ENCODE assay signal across 8 cellular contexts in the genomic region with DNA sequence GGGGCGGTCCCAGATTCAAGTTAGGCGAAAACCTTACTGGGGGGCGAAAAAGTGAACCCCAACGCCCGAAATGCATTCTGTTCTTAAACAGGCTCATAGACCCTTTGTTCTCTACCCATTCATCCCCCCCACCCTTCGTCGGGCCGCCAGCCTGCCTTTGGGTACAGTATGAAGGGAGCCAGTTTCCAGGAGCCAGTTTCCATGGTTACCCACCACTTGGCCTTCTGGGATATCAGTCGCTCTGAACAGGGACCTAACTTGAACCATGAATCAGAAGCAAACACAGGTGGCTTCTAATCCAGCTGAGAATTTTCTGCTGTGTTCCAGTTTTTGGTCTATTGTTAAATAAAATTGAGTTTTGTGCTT. TPM values are rescaled to one million over a fixed set of nuclear protein-coding genes. Genes with fewer than 3 reads are reported as not detected.
DNase-seq lines count a peak whose midpoint lies in the region; ATAC-seq lines count a peak whose summit lies in the region.

No MANE protein-coding gene starts in this region.

- POLR2A ChIA-PET in CD4-positive, alpha-beta memory T cell (lab: Charles Lee; ENCODE audit: partially characterized antibody) = interaction anchor here (0.9 to 3.5 kb wide), 2 partner anchors 53 to 142 kb away, joined by 3 to 62 read pairs; partner anchors contain the start of genes CLTC, PTRH2 and VMP1

- peaks cover 4 to 12% of the 10 kb centered on the region in 2 donors for H3K36me3 Mint-ChIP-seq in CD4-positive, alpha-beta memory T cell
- peaks cover 1% of the 10 kb centered on the region for H3K36me3 Mint-ChIP-seq in activated naive CD4-positive, alpha-beta T cell treated with anti-CD3 and anti-CD28 coated beads, Interleukin-2, amount 50 U/mL, for 24 hours

- H3K27ac ChIP-seq in CD4-positive, alpha-beta memory T cell (ENCODE audit: low read depth, low read length) = peak overlapping the region; percentile 93
- H3K27ac ChIP-seq in thymus (ENCODE audit: low read depth) = peak overlapping the region; percentile 91

- peak overlapping the region; percentile 79 to 93 for H3K4me3 ChIP-seq in CD4-positive, alpha-beta memory T cell (ENCODE audit: low read length in 2 of 2)
- peak overlapping the region; percentile 88 for H3K4me3 ChIP-seq in thymus (ENCODE audit: low read length)

- ATAC-seq in GM21515 (IDR thresholded peaks at IDR 0.05; ENCODE audit: unreplicated experiment) = peak; percentile 44

- H3K4me1 Mint-ChIP-seq in CD4-positive, alpha-beta memory T cell = peaks cover 15 to 25% (median 21%) of the 10 kb centered on the region in 4 donors
- peaks cover 25% of the 10 kb centered on the region for H3K4me1 Mint-ChIP-seq in activated naive CD4-positive, alpha-beta T cell treated with anti-CD3 and anti-CD28 coated beads, Interleukin-2, amount 50 U/mL, for 24 hours

- no peaks in the 10 kb centered on the region for H3K27me3 ChIP-seq in CD4-positive, alpha-beta memory T cell (ENCODE audit: insufficient read depth, low read length)
- no peaks in the 10 kb centered on the region for H3K27me3 ChIP-seq in thymus (ENCODE audit: control insufficient read depth, insufficient read depth)

- H3K27ac Mint-ChIP-seq in CD4-positive, alpha-beta memory T cell = peak overlapping the region; percentile 93 to 100 (median 100)
- peak overlapping the region; percentile 99 for H3K27ac Mint-ChIP-seq in activated naive CD4-positive, alpha-beta T cell treated with anti-CD3 and anti-CD28 coated beads, Interleukin-2, amount 50 U/mL, for 24 hours

- CTCF ChIA-PET in CD4-positive, alpha-beta memory T cell (lab: Charles Lee; ENCODE audit: partially characterized antibody) = interaction anchor here (0.9 to 1.6 kb wide), 2 partner anchors 43 to 349 kb away, joined by 3 to 5 read pairs; no protein-coding TSS in a partner anchor

- no peaks in the 10 kb centered on the region for H3K36me3 ChIP-seq in CD4-positive, alpha-beta memory T cell (ENCODE audit: insufficient read depth, low read length)
- H3K36me3 ChIP-seq in thymus (ENCODE audit: control insufficient read depth, insufficient read depth) = peaks cover 4% of the 10 kb centered on the region

- no peaks in the 10 kb centered on the region for H3K27me3 Mint-ChIP-seq in CD4-positive, alpha-beta memory T cell
- no peaks in the 10 kb centered on the region for H3K27me3 Mint-ChIP-seq in activated naive CD4-positive, alpha-beta T cell treated with anti-CD3 and anti-CD28 coated beads, Interleukin-2, amount 50 U/mL, for 24 hours

- H3K4me1 ChIP-seq in CD4-positive, alpha-beta memory T cell (ENCODE audit: insufficient read depth, low read length) = peaks cover 18% of the 10 kb centered on the region
- peaks cover 3% of the 10 kb centered on the region for H3K4me1 ChIP-seq in thymus (ENCODE audit: control insufficient read depth, insufficient read depth, low read length)

- H3K9me3 ChIP-seq in CD4-positive, alpha-beta memory T cell (ENCODE audit: control insufficient read depth in 1 of 2, low read length in 2 of 2) = no peaks in the 10 kb centered on the region
- H3K9me3 ChIP-seq in thymus (ENCODE audit: control insufficient read depth) = no peaks in the 10 kb centered on the region

- WGBS in thymus = 0% methylated on average over 9 of the region's 9 CpGs

- H3K4me3 Mint-ChIP-seq in CD4-positive, alpha-beta memory T cell = peak overlapping the region; percentile 97 to 100 (median 100)
- peak overlapping the region; percentile 100 for H3K4me3 Mint-ChIP-seq in activated naive CD4-positive, alpha-beta T cell treated with anti-CD3 and anti-CD28 coated beads, Interleukin-2, amount 50 U/mL, for 24 hours

- intact Hi-C loops in CD4-positive, alpha-beta memory T cell (cut with micrococcal nuclease) = loop anchor here (1.0 to 10.0 kb wide), 2 partner anchors 53 to 1109 kb away; partner anchors contain the start of genes BCAS3 and CLTC

- peak; percentile 56 to 86 (median 69) for DNase-seq in CD4-positive, alpha-beta memory T cell
- DNase-seq in LHCN-M2 (ENCODE audit: low read depth) (peak; percentile 86), SK-N-DZ (ENCODE audit: low spot score) (peak; percentile 84), globus pallidus (ENCODE audit: low spot score) (peak; percentile 65), nucleus accumbens (lab: John Stamatoyannopoulos, UW) (peak in 51 of 56 donors; percentile 8 to 83 (median 49))

- H3K9me3 Mint-ChIP-seq in CD4-positive, alpha-beta memory T cell = no peaks in the 10 kb centered on the region
- no peaks in the 10 kb centered on the region for H3K9me3 Mint-ChIP-seq in activated naive CD4-positive, alpha-beta T cell treated with anti-CD3 and anti-CD28 coated beads, Interleukin-2, amount 50 U/mL, for 24 hours

RNA-seq across cellular contexts. Expression of gene DHX40, which starts 0.5 kb away (rescaled TPM):
- 10 to 100 TPM; 25.4 to 29.9 TPM for total RNA-seq in CD4-positive, alpha-beta memory T cell
- polyA plus RNA-seq in CD4-positive, alpha-beta memory T cell = 10 to 100 TPM; 19.9 to 27.1 TPM
- 39.2 and 39.7 TPM in 2 replicates for total RNA-seq in LHCN-M2 (2014; rRNA removed)
- polyA plus RNA-seq in LHCN-M2 (2012) = 11.9 TPM
- polyA plus RNA-seq in SK-N-DZ (2014; cell fraction: cytosol; rRNA removed) = 117 and 131 TPM in 2 replicates
- 62.9 and 76.6 TPM in 2 replicates for polyA plus RNA-seq in SK-N-DZ (2014; cell fraction: nucleus; rRNA removed)
- polyA plus RNA-seq in thymus = 21.7 TPM

RNA-seq across cellular contexts. Expression of gene CLTC, which starts 53.8 kb away (rescaled TPM):
- total RNA-seq in CD4-positive, alpha-beta memory T cell = 100 to 1,000 TPM; 115 to 118 TPM
- polyA plus RNA-seq in CD4-positive, alpha-beta memory T cell = 10 to 100 TPM; 27.0 to 54.2 TPM
- 389 and 434 TPM in 2 replicates for total RNA-seq in LHCN-M2 (2014; rRNA removed)
- 157 TPM for polyA plus RNA-seq in LHCN-M2 (2012)
- 200 and 233 TPM in 2 replicates for polyA plus RNA-seq in SK-N-DZ (2014; cell fraction: cytosol; rRNA removed)
- 110 and 111 TPM in 2 replicates for polyA plus RNA-seq in SK-N-DZ (2014; cell fraction: nucleus; rRNA removed)
- 127 TPM for polyA plus RNA-seq in thymus

Comparison
In these comparisons a context has a peak if more than half of its experiments do, and no peak if none do; other contexts are left out.
1. Peak in every context shown above with its lines: DNase-seq, ATAC-seq, H3K4me3 ChIP-seq and H3K27ac ChIP-seq.